ENCODE assay signal across 8 cellular contexts in genomic region chr19:35899547-35900214, GRCh38. TPM values are rescaled to one million over a fixed set of nuclear protein-coding genes. Genes with fewer than 3 reads are reported as not detected.
A peak's percentile ranks its signal among the peaks of the same experiment; 100 is the strongest.
DNase-seq lines count a peak whose midpoint lies in the region; ATAC-seq and TF ChIP-seq lines count a peak whose summit lies in the region.

No MANE protein-coding gene starts in this region.

- POLR2A ChIA-PET in A673 (lab: Charles Lee; ENCODE audit: low non-redundant PET) = no interaction called here
- POLR2A ChIA-PET in activated CD4-positive, alpha-beta memory T cell treated with anti-CD3 and anti-CD28 coated beads for 36 hours (lab: Charles Lee) = interaction anchor here (1.4 to 2.1 kb wide), 2 partner anchors 32 to 188 kb away, joined by 5 to 8 read pairs; no protein-coding TSS in a partner anchor

- under 1% methylated on average over 43 of the region's 43 CpGs for WGBS in liver

- peak overlapping the region; percentile 73 for H3K4me3 ChIP-seq in A673 (ENCODE audit: low read depth, low read length, poor library complexity, severe bottlenecking)
- H3K4me3 ChIP-seq in liver (ENCODE audit: low read depth in 1 of 3, low read length in 3 of 3) = peak overlapping the region; percentile 61 to 81 (median 69)

- no TSS peak for BruUV-seq in A673 (replicated peaks; lab: Mats Ljungman, UMichigan)

- H3K4me1 ChIP-seq in A673 (ENCODE audit: insufficient read depth, low read length, poor library complexity, severe bottlenecking) = peaks cover 42% of the 10 kb centered on the region
- H3K4me1 ChIP-seq in liver (ENCODE audit: control insufficient read depth in 4 of 4, insufficient read depth in 4 of 4, low read length in 3 of 4) = peaks cover 0 to 4% (median 2%) of the 10 kb centered on the region in 4 donors

- peaks cover 59% of the 10 kb centered on the region for H3K4me1 Mint-ChIP-seq in activated CD4-positive, alpha-beta memory T cell treated with anti-CD3 and anti-CD28 coated beads for 36 hours (ENCODE audit: low read depth)

- peaks cover 45% of the 10 kb centered on the region for H3K36me3 Mint-ChIP-seq in activated CD4-positive, alpha-beta memory T cell treated with anti-CD3 and anti-CD28 coated beads for 36 hours

- H3K27me3 ChIP-seq in A673 (replicated peaks; ENCODE audit: insufficient read depth, low read depth, low read length, poor library complexity) (no peaks in the 10 kb centered on the region), liver (ENCODE audit: control insufficient read depth in 4 of 4, insufficient read depth in 4 of 4, low read length in 3 of 4) (no peaks in the 10 kb centered on the region)

- H3K27ac Mint-ChIP-seq in activated CD4-positive, alpha-beta memory T cell treated with anti-CD3 and anti-CD28 coated beads for 36 hours = peak overlapping the region; percentile 97

- peak overlapping the region; percentile 92 for H3K4me3 Mint-ChIP-seq in activated CD4-positive, alpha-beta memory T cell treated with anti-CD3 and anti-CD28 coated beads for 36 hours

- no peak for TF ChIP-seq CTCF in A673 (conservative IDR thresholded peaks at IDR 0.05; ENCODE audit: low read depth, low read length)
- TF ChIP-seq CTCF in liver (IDR thresholded peaks at IDR 0.05; ENCODE audit: low read depth, low read length, missing input control) = no peak

- no peaks in the 10 kb centered on the region for H3K9me3 Mint-ChIP-seq in activated CD4-positive, alpha-beta memory T cell treated with anti-CD3 and anti-CD28 coated beads for 36 hours

- H3K9me3 ChIP-seq in A673 (ENCODE audit: low read depth, low read length, poor library complexity, severe bottlenecking) = no peaks in the 10 kb centered on the region
- H3K9me3 ChIP-seq in liver (ENCODE audit: control insufficient read depth in 4 of 4, low read length in 3 of 4) = no peaks in the 10 kb centered on the region

- DNase-seq in A673 (ENCODE audit: low spot score) (peak; percentile 94), NCI-H526 (lab: John Stamatoyannopoulos, UW) (peak; percentile 80 to 97), dermis microvascular lymphatic vessel endothelial cell (ENCODE audit: low read depth in 2 of 2) (peak; percentile 74 to 86)
- peak; percentile 93 for DNase-seq in activated CD4-positive, alpha-beta memory T cell treated with anti-CD3 and anti-CD28 coated beads for 36 hours
- peak; percentile 79 to 80 for DNase-seq in stimulated activated CD4-positive, alpha-beta T cell treated with anti-CD3 and anti-CD28 coated beads, Interleukin-2, amount 100 ng/mL, for 48 hours

- ATAC-seq in GM18520 (IDR thresholded peaks at IDR 0.05; ENCODE audit: unreplicated experiment) (peak; percentile 35), HG03378 (IDR thresholded peaks at IDR 0.05; ENCODE audit: unreplicated experiment) (peak; percentile 22)

- H3K9ac ChIP-seq in liver (ENCODE audit: low read depth in 1 of 2, low read length in 2 of 2) = peak overlapping the region; percentile 82 to 87

- CTCF ChIA-PET in A673 (lab: Charles Lee) = no interaction called here
- CTCF ChIA-PET in activated CD4-positive, alpha-beta memory T cell treated with anti-CD3 and anti-CD28 coated beads for 36 hours (lab: Charles Lee) = no interaction called here

- H3K27me3 Mint-ChIP-seq in activated CD4-positive, alpha-beta memory T cell treated with anti-CD3 and anti-CD28 coated beads for 36 hours = no peaks in the 10 kb centered on the region

- TF ChIP-seq RAD21 in liver (IDR thresholded peaks at IDR 0.05) = no peak

- intact Hi-C loops in A673 (cut with micrococcal nuclease; ENCODE audit: unreplicated experiment) = loop anchor here (1.0 kb wide), 1 partner anchor 32 kb away; no protein-coding TSS in a partner anchor
- intact Hi-C loops in activated CD4-positive, alpha-beta memory T cell treated with anti-CD3 and anti-CD28 coated beads for 36 hours (cut with micrococcal nuclease) = loop anchor here (1.0 to 2.0 kb wide), 5 partner anchors 32 to 186 kb away; partner anchors contain the start of genes PSENEN, SDHAF1 and U2AF1L4

- peaks cover 19% of the 10 kb centered on the region for H3K36me3 ChIP-seq in A673 (ENCODE audit: insufficient read depth, low read length, poor library complexity, severe bottlenecking)
- H3K36me3 ChIP-seq in liver (ENCODE audit: control insufficient read depth in 4 of 4, insufficient read depth in 3 of 4, low read depth in 1 of 4, low read length in 3 of 4) = peaks cover 0 to 9% (median 6%) of the 10 kb centered on the region in 4 donors

- H3K27ac ChIP-seq in A673 (ENCODE audit: low read depth, low read length, poor library complexity, severe bottlenecking) (peak overlapping the region; percentile 80), liver (ENCODE audit: low read depth in 1 of 2, low read length in 2 of 2) (peak overlapping the region; percentile 87 to 91)

TF ChIP-seq in liver, 16 proteins besides CTCF, POLR2A, EP300 and RAD21 (continues in another document):
- TF ChIP-seq EGR1 (IDR thresholded peaks at IDR 0.05; ENCODE audit: low read depth in 2 of 2) = peak; percentile 92 to 98
- TF ChIP-seq ATF3 (IDR thresholded peaks at IDR 0.05) = no peak
- no peak for TF ChIP-seq NR2F2 (IDR thresholded peaks at IDR 0.05)
- no peak for TF ChIP-seq JUND (IDR thresholded peaks at IDR 0.05)
- TF ChIP-seq MAX (IDR thresholded peaks at IDR 0.05) = no peak
- TF ChIP-seq REST (IDR thresholded peaks at IDR 0.05) = peak; percentile 50

RNA-seq across cellular contexts. Expression of gene NFKBID, which starts 0.7 kb away (rescaled TPM):
- 14.9 and 18.0 TPM in 2 replicates for total RNA-seq in A673 (2021)
- total RNA-seq in activated CD4-positive, alpha-beta memory T cell treated with anti-CD3 and anti-CD28 coated beads for 36 hours = 10 to 100 TPM; 66.7 to 70.9 TPM
- total RNA-seq in dermis microvascular lymphatic vessel endothelial cell = 1.4 and 2.8 TPM in 2 replicates
- 1 to 10 TPM; 1.3 to 2.4 TPM for total RNA-seq in liver
- polyA plus RNA-seq in liver = 1 to 10 TPM in 1 of 2 donors, under 1 TPM in 1; 0.66 to 1.2 TPM

RNA-seq across cellular contexts. Expression of gene HCST, which starts 2.6 kb away (rescaled TPM):
- total RNA-seq in A673 (2021) = 4.2 and 4.5 TPM in 2 replicates
- total RNA-seq in activated CD4-positive, alpha-beta memory T cell treated with anti-CD3 and anti-CD28 coated beads for 36 hours = 10 to 100 TPM; 50.7 to 52.9 TPM
- 0.38 and 0.39 TPM in 2 replicates for total RNA-seq in dermis microvascular lymphatic vessel endothelial cell
- total RNA-seq in liver = 1 to 10 TPM; 2.0 to 3.1 TPM
- polyA plus RNA-seq in liver = 10 to 100 TPM in 1 of 2 donors, 1 to 10 TPM in 1; 4.6 to 13.3 TPM

RNA-seq across cellular contexts. Expression of gene TYROBP, which starts 8.4 kb away (rescaled TPM):
- total RNA-seq in A673 (2021) (not detected in 2 replicates), dermis microvascular lymphatic vessel endothelial cell (not detected in 2 replicates), liver (10 to 100 TPM; 26.8 to 37.6 TPM)
- not detected for total RNA-seq in activated CD4-positive, alpha-beta memory T cell treated with anti-CD3 and anti-CD28 coated beads for 36 hours
- polyA plus RNA-seq in liver = 10 to 100 TPM; 43.8 to 89.6 TPM

RNA-seq across cellular contexts. Expression of gene APLP1, which starts 31.3 kb away (rescaled TPM):
- 13.9 and 14.9 TPM in 2 replicates for total RNA-seq in A673 (2021)
- 1 to 10 TPM; 1.2 to 2.6 TPM for total RNA-seq in activated CD4-positive, alpha-beta memory T cell treated with anti-CD3 and anti-CD28 coated beads for 36 hours
- 1.8 TPM in 2 replicates for total RNA-seq in dermis microvascular lymphatic vessel endothelial cell
- under 1 TPM in 1 of 2 donors, not detected in 1; 0.08 TPM for total RNA-seq in liver
- polyA plus RNA-seq in liver = under 1 TPM; 0.16 to 0.51 TPM

RNA-seq across cellular contexts. Expression of gene LRFN3, which starts 36.5 kb away (rescaled TPM):
- total RNA-seq in A673 (2021) (14.6 and 15.5 TPM in 2 replicates), dermis microvascular lymphatic vessel endothelial cell (0.77 and 2.9 TPM in 2 replicates), liver (1 to 10 TPM in 1 of 2 donors, under 1 TPM in 1; 0.89 to 1.9 TPM)
- 1 to 10 TPM; 8.7 to 9.1 TPM for total RNA-seq in activated CD4-positive, alpha-beta memory T cell treated with anti-CD3 and anti-CD28 coated beads for 36 hours
- polyA plus RNA-seq in liver = 1 to 10 TPM; 2.2 to 8.4 TPM

Comparison
In these comparisons a context has a peak if more than half of its experiments do, and no peak if none do; other contexts are left out.
1. Peak in every context shown above with its lines: DNase-seq, ATAC-seq, H3K4me3 ChIP-seq and H3K27ac ChIP-seq.
2. RNA of gene TYROBP, which starts 8.4 kb away (total RNA-seq): 26.8 to 37.6 TPM in liver; not detected in A673, not detected in activated CD4-positive, alpha-beta memory T cell treated with anti-CD3 and anti-CD28 coated beads for 36 hours and not detected in dermis microvascular lymphatic vessel endothelial cell; every median in the first group is over 10 times any median in the second.